15 cellular contexts compared by ENCODE assay signal in genomic region chr7:128204455-128204854, GRCh38. TPM values are rescaled to one million over a fixed set of nuclear protein-coding genes. Genes with fewer than 3 reads are reported as not detected.
A peak's percentile ranks its signal among the peaks of the same experiment; 100 is the strongest.
DNase-seq lines count a peak whose midpoint lies in the region; ATAC-seq lines count a peak whose summit lies in the region.
"Had no signal": no experiment of that assay in that cellular context is flagged by ENCODE, and none has a peak within 500 bp of the region (broad histone marks: within the 10 kb centered on the region; RNA-seq: fewer than 3 reads in every experiment).

No MANE protein-coding gene starts in this region.

- H3K4me3 Mint-ChIP-seq in activated CD8-positive, alpha-beta memory T cell treated with anti-CD3 and anti-CD28 coated beads, Interleukin-2, amount 10 ng/mL, durations not matched to agents 7 days and 5 days = no peak overlapping the region
- no peak overlapping the region for H3K4me3 Mint-ChIP-seq in activated naive CD8-positive, alpha-beta T cell treated with anti-CD3 and anti-CD28 coated beads, Interleukin-2, amount 50 U/mL, for 24 hours
- H3K4me3 Mint-ChIP-seq: B cell; CD4-positive, CD25-positive, alpha-beta regulatory T cell; CD8-positive, alpha-beta T cell had no signal

- no peaks in the 10 kb centered on the region for H3K36me3 Mint-ChIP-seq in activated CD8-positive, alpha-beta memory T cell treated with anti-CD3 and anti-CD28 coated beads, Interleukin-2, amount 10 ng/mL, durations not matched to agents 7 days and 5 days
- no peaks in the 10 kb centered on the region for H3K36me3 Mint-ChIP-seq in activated naive CD8-positive, alpha-beta T cell treated with anti-CD3 and anti-CD28 coated beads, Interleukin-2, amount 50 U/mL, for 24 hours (ENCODE audit: low read depth)
- H3K36me3 Mint-ChIP-seq: CD4-positive, CD25-positive, alpha-beta regulatory T cell; CD8-positive, alpha-beta T cell had no signal

- peaks cover 42% of the 10 kb centered on the region for H3K27me3 Mint-ChIP-seq in activated CD8-positive, alpha-beta memory T cell treated with anti-CD3 and anti-CD28 coated beads, Interleukin-2, amount 10 ng/mL, durations not matched to agents 7 days and 5 days
- H3K27me3 Mint-ChIP-seq in activated naive CD8-positive, alpha-beta T cell treated with anti-CD3 and anti-CD28 coated beads, Interleukin-2, amount 50 U/mL, for 24 hours = peaks cover 46% of the 10 kb centered on the region

- no peaks in the 10 kb centered on the region for H3K9me3 Mint-ChIP-seq in activated CD8-positive, alpha-beta memory T cell treated with anti-CD3 and anti-CD28 coated beads, Interleukin-2, amount 10 ng/mL, durations not matched to agents 7 days and 5 days (ENCODE audit: low read depth)
- H3K9me3 Mint-ChIP-seq in activated naive CD8-positive, alpha-beta T cell treated with anti-CD3 and anti-CD28 coated beads, Interleukin-2, amount 50 U/mL, for 24 hours = no peaks in the 10 kb centered on the region
- H3K9me3 Mint-ChIP-seq: CD8-positive, alpha-beta T cell had no signal

- H3K4me1 Mint-ChIP-seq in activated CD8-positive, alpha-beta memory T cell treated with anti-CD3 and anti-CD28 coated beads, Interleukin-2, amount 10 ng/mL, durations not matched to agents 7 days and 5 days = peaks cover 6% of the 10 kb centered on the region
- H3K4me1 Mint-ChIP-seq in activated naive CD8-positive, alpha-beta T cell treated with anti-CD3 and anti-CD28 coated beads, Interleukin-2, amount 50 U/mL, for 24 hours = peaks cover 15% of the 10 kb centered on the region

- peak; percentile 25 for DNase-seq in activated CD8-positive, alpha-beta memory T cell treated with anti-CD3 and anti-CD28 coated beads, Interleukin-2, amount 50 U/mL, for 48 hours
- DNase-seq in activated CD8-positive, alpha-beta memory T cell treated with anti-CD3 and anti-CD28 coated beads, Interleukin-2, amount 10 ng/mL, durations not matched to agents 7 days and 5 days = no peak
- DNase-seq in ecto neural progenitor cell (ENCODE audit: low spot score) (peak; percentile 32), islet precursor cell (peak; percentile 28), globus pallidus (ENCODE audit: low spot score) (no peak)
- DNase-seq in activated naive CD8-positive, alpha-beta T cell treated with anti-CD3 and anti-CD28 coated beads, Interleukin-2, amount 50 U/mL, for 24 hours = no peak
- DNase-seq: Caco-2; CD4-positive, CD25-positive, alpha-beta regulatory T cell; DMS153; DND-41; HCEC 1CT had no signal

- no peak overlapping the region for H3K27ac Mint-ChIP-seq in activated CD8-positive, alpha-beta memory T cell treated with anti-CD3 and anti-CD28 coated beads, Interleukin-2, amount 10 ng/mL, durations not matched to agents 7 days and 5 days
- no peak overlapping the region for H3K27ac Mint-ChIP-seq in activated naive CD8-positive, alpha-beta T cell treated with anti-CD3 and anti-CD28 coated beads, Interleukin-2, amount 50 U/mL, for 24 hours
- H3K27ac Mint-ChIP-seq: B cell; CD4-positive, CD25-positive, alpha-beta regulatory T cell; CD8-positive, alpha-beta T cell had no signal

- CTCF ChIA-PET in activated CD8-positive, alpha-beta memory T cell treated with anti-CD3 and anti-CD28 coated beads, Interleukin-2, amount 10 ng/mL, durations not matched to agents 7 days and 5 days (lab: Charles Lee) = interaction anchor here (0.6 kb wide), 1 partner anchor 564 kb away, joined by 3 read pairs; no protein-coding TSS in a partner anchor

- no peak for ATAC-seq in activated CD8-positive, alpha-beta memory T cell treated with anti-CD3 and anti-CD28 coated beads, Interleukin-2, amount 10 ng/mL, durations not matched to agents 7 days and 5 days
- ATAC-seq in activated naive CD8-positive, alpha-beta T cell treated with anti-CD3 and anti-CD28 coated beads, Interleukin-2, amount 50 U/mL, for 24 hours = no peak
- ATAC-seq in HG03095 (IDR thresholded peaks at IDR 0.05; ENCODE audit: unreplicated experiment) = no peak
- ATAC-seq: CD8-positive, alpha-beta T cell had no signal

RNA-seq across cellular contexts. Expression of gene LEP, which starts 36.6 kb away (rescaled TPM):
- not detected for total RNA-seq in activated CD8-positive, alpha-beta memory T cell treated with anti-CD3 and anti-CD28 coated beads, Interleukin-2, amount 10 ng/mL, durations not matched to agents 7 days and 5 days
- total RNA-seq: B cell; Caco-2; CD4-positive, CD25-positive, alpha-beta regulatory T cell; CD8-positive, alpha-beta T cell; H4 had no signal

Comparison
In these comparisons a context has a peak if more than half of its experiments do, and no peak if none do; other contexts are left out.
1. DNase-seq: peak in activated CD8-positive, alpha-beta memory T cell treated with anti-CD3 and anti-CD28 coated beads, Interleukin-2, amount 50 U/mL, for 48 hours (single experiment), ecto neural progenitor cell (single experiment) and islet precursor cell (single experiment); none in activated CD8-positive, alpha-beta memory T cell treated with anti-CD3 and anti-CD28 coated beads, Interleukin-2, amount 10 ng/mL, durations not matched to agents 7 days and 5 days (single experiment), activated naive CD8-positive, alpha-beta T cell treated with anti-CD3 and anti-CD28 coated beads, Interleukin-2, amount 50 U/mL, for 24 hours (single experiment) and globus pallidus (single experiment).